In the genomic region with DNA sequence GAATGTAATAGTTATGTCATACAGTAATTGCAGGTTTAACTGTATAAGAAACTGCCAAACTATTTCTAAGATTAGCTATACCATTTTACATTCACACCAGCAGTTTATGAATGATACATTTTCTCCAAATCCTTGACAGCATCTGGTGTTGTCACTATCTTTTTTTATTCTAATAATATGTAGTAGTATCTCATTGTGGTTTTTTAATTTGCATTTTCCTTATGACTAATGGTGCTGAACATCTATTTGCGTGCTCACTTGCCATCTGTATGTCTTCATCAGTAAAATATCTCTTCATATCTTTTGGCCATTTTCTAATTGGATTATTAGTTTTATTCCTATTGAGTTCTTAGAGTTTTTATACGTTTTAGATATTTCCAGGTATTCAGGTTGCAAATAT, we compare ENCODE assay signal across 38 cellular contexts.
"Had no signal": no experiment of that assay in that cellular context is flagged by ENCODE, and none has a peak within 500 bp of the region (broad histone marks: within the 10 kb centered on the region; RNA-seq: fewer than 3 reads in every experiment).

No MANE protein-coding gene starts in this region.

- H3K27ac Mint-ChIP-seq: activated B cell treated with CpG ODN at 0.5 μM for 24 hours; activated CD4-positive, alpha-beta memory T cell treated with anti-CD3 and anti-CD28 coated beads for 36 hours; activated CD4-positive, alpha-beta T cell treated with anti-CD3 and anti-CD28 coated beads, Interleukin-2, amount 10 ng/mL, durations not matched to agents 24 days and 14 days; activated CD8-positive, alpha-beta T cell treated with anti-CD3 and anti-CD28 coated beads for 36 hours; activated naive CD4-positive, alpha-beta T cell treated with anti-CD3 and anti-CD28 coated beads for 36 hours; activated naive CD4-positive, alpha-beta T cell treated with anti-CD3 and anti-CD28 coated beads, Interleukin-2, amount 50 U/mL, for 72 hours; activated naive CD8-positive, alpha-beta T cell treated with anti-CD3 and anti-CD28 coated beads for 36 hours; activated T-cell treated with anti-CD3 and anti-CD28 coated beads, Interleukin-2, amount 50 U/mL, for 72 hours; activated T-helper 1 cell treated with anti-CD3 and anti-CD28 coated beads, Interleukin-12 subunit alpha, Interleukin-12 subunit beta, Interleukin-2, Interleukin-4 antibody, amounts not matched to agents 30 ng/mL and 10 ng/mL and 1 ng/mL, durations not matched to agents 14 hours and 24 hours and 36 hours; activated T-helper 17 cell treated with anti-CD3 and anti-CD28 coated beads, Interleukin-2, amount 50 U/mL, for 72 hours; T-helper 1 cell treated with Interleukin-12 subunit alpha and Interleukin-12 subunit beta and Interleukin-4 antibody, amounts not matched to agents 30 μg/mL and 1 μg/mL, for 36 hours; T-helper 2 cell treated with Interferon-gamma antibody and Interleukin-4, amounts not matched to agents 5 μg/mL and 100 μg/mL, for 36 hours had no signal

- H3K4me1 ChIP-seq: adrenal gland, body of pancreas had no signal

- DNase-seq: activated B cell treated with CpG ODN at 0.5 μM for 24 hours; activated CD4-positive, alpha-beta memory T cell treated with anti-CD3 and anti-CD28 coated beads for 36 hours; activated CD4-positive, alpha-beta T cell treated with anti-CD3 and anti-CD28 coated beads for 4 hours; activated CD4-positive, alpha-beta T cell treated with anti-CD3 and anti-CD28 coated beads, Interleukin-2, amount 10 ng/mL, durations not matched to agents 24 days and 14 days; activated CD4-positive, alpha-beta T cell treated with anti-CD3 and anti-CD28 coated beads, Interleukin-2, amount 50 U/mL, for 1 hour; activated CD4-positive, alpha-beta T cell treated with anti-CD3 and anti-CD28 coated beads, Interleukin-2, amount 50 U/mL, for 4 hours; activated CD4-positive, CD25-positive, alpha-beta regulatory T cell treated with anti-CD3 and anti-CD28 coated beads, Interleukin-2, amount 50 U/mL, for 72 hours; activated CD8-positive, alpha-beta memory T cell treated with anti-CD3 and anti-CD28 coated beads, Interleukin-2, amount 50 U/mL, for 4 hours; activated CD8-positive, alpha-beta T cell treated with anti-CD3 and anti-CD28 coated beads for 36 hours; activated effector memory CD4-positive, alpha-beta T cell treated with anti-CD3 and anti-CD28 coated beads, Interleukin-2, amount 50 U/mL, for 16 hours; activated gamma-delta T cell treated with Interleukin-2 at 50 U/mL for 16 hours; activated naive CD4-positive, alpha-beta T cell; activated naive CD4-positive, alpha-beta T cell treated with anti-CD3 and anti-CD28 coated beads for 36 hours; activated naive CD4-positive, alpha-beta T cell treated with anti-CD3 and anti-CD28 coated beads, Interleukin-2, amount 50 U/mL, for 16 hours; activated naive CD8-positive, alpha-beta T cell treated with anti-CD3 and anti-CD28 coated beads for 36 hours; activated T-cell treated with anti-CD3 and anti-CD28 coated beads for 4 hours; activated T-cell treated with anti-CD3 and anti-CD28 coated beads, Interleukin-2, amount 50 U/mL, for 1 hour; activated T-cell treated with anti-CD3 and anti-CD28 coated beads, Interleukin-2, amount 50 U/mL, for 4 hours; activated T-cell treated with anti-CD3 and anti-CD28 coated beads, Interleukin-2, amount 50 U/mL, for 72 hours; adrenal gland; amniotic stem cell; aorta; body of pancreas; caudate nucleus; cerebellar nuclear complex; T-helper 2 cell; T-helper 9 cell had no signal

- H3K27ac ChIP-seq: adrenal gland, body of pancreas, cardiac muscle cell, VCaP had no signal

- H3K27me3 Mint-ChIP-seq: activated B cell treated with CpG ODN at 0.5 μM for 24 hours; activated CD4-positive, alpha-beta memory T cell treated with anti-CD3 and anti-CD28 coated beads for 36 hours; activated CD4-positive, alpha-beta T cell treated with anti-CD3 and anti-CD28 coated beads, Interleukin-2, amount 10 ng/mL, durations not matched to agents 24 days and 14 days; activated CD8-positive, alpha-beta T cell treated with anti-CD3 and anti-CD28 coated beads for 36 hours; activated naive CD8-positive, alpha-beta T cell treated with anti-CD3 and anti-CD28 coated beads for 36 hours; activated T-helper 17 cell treated with anti-CD3 and anti-CD28 coated beads, Interleukin-2, amount 50 U/mL, for 72 hours; central memory CD8-positive, alpha-beta T cell had no signal

- H3K4me1 Mint-ChIP-seq: activated B cell treated with CpG ODN at 0.5 μM for 24 hours; activated CD4-positive, alpha-beta T cell treated with anti-CD3 and anti-CD28 coated beads, Interleukin-2, amount 10 ng/mL, durations not matched to agents 24 days and 14 days; activated naive CD8-positive, alpha-beta T cell treated with anti-CD3 and anti-CD28 coated beads for 36 hours; activated T-helper 17 cell treated with anti-CD3 and anti-CD28 coated beads, Interleukin-2, amount 50 U/mL, for 72 hours; central memory CD8-positive, alpha-beta T cell had no signal

- H3K27me3 ChIP-seq: adrenal gland, body of pancreas, cardiac muscle cell had no signal

- H3K36me3 ChIP-seq: adrenal gland, cardiac muscle cell had no signal

- FAIRE-seq: astrocyte, bronchial epithelial cell, TTC549 had no signal

- H3K4me3 ChIP-seq: adrenal gland, body of pancreas, cardiac muscle cell had no signal

- H3K4me3 Mint-ChIP-seq: activated B cell treated with CpG ODN at 0.5 μM for 24 hours; activated CD4-positive, alpha-beta memory T cell treated with anti-CD3 and anti-CD28 coated beads for 36 hours; activated CD4-positive, alpha-beta T cell treated with anti-CD3 and anti-CD28 coated beads, Interleukin-2, amount 10 ng/mL, durations not matched to agents 24 days and 14 days; activated CD8-positive, alpha-beta T cell treated with anti-CD3 and anti-CD28 coated beads for 36 hours; activated naive CD4-positive, alpha-beta T cell treated with anti-CD3 and anti-CD28 coated beads for 36 hours; activated naive CD8-positive, alpha-beta T cell treated with anti-CD3 and anti-CD28 coated beads for 36 hours; activated T-cell treated with anti-CD3 and anti-CD28 coated beads, Interleukin-2, amount 50 U/mL, for 4 hours; activated T-cell treated with anti-CD3 and anti-CD28 coated beads, Interleukin-2, amount 50 U/mL, for 72 hours; activated T-helper 1 cell treated with anti-CD3 and anti-CD28 coated beads, Interleukin-12 subunit alpha, Interleukin-12 subunit beta, Interleukin-2, Interleukin-4 antibody, amounts not matched to agents 30 ng/mL and 10 ng/mL and 1 ng/mL, durations not matched to agents 14 hours and 24 hours and 36 hours; activated T-helper 17 cell treated with anti-CD3 and anti-CD28 coated beads, Interleukin-2, amount 50 U/mL, for 72 hours; central memory CD8-positive, alpha-beta T cell; T-helper 1 cell treated with Interleukin-12 subunit alpha and Interleukin-12 subunit beta and Interleukin-4 antibody, amounts not matched to agents 30 μg/mL and 1 μg/mL, for 36 hours; T-helper 2 cell treated with Interferon-gamma antibody and Interleukin-4, amounts not matched to agents 5 μg/mL and 100 μg/mL, for 36 hours had no signal

- ATAC-seq: activated CD8-positive, alpha-beta T cell treated with anti-CD3 and anti-CD28 coated beads for 36 hours; activated naive CD4-positive, alpha-beta T cell treated with anti-CD3 and anti-CD28 coated beads, Interleukin-2, amount 50 U/mL, for 72 hours; activated T-cell treated with anti-CD3 and anti-CD28 coated beads, Interleukin-2, amount 50 U/mL, for 4 hours; activated T-cell treated with anti-CD3 and anti-CD28 coated beads, Interleukin-2, amount 50 U/mL, for 72 hours; activated T-helper 17 cell treated with anti-CD3 and anti-CD28 coated beads, Interleukin-2, amount 50 U/mL, for 72 hours; body of pancreas had no signal
